In the genomic region with DNA sequence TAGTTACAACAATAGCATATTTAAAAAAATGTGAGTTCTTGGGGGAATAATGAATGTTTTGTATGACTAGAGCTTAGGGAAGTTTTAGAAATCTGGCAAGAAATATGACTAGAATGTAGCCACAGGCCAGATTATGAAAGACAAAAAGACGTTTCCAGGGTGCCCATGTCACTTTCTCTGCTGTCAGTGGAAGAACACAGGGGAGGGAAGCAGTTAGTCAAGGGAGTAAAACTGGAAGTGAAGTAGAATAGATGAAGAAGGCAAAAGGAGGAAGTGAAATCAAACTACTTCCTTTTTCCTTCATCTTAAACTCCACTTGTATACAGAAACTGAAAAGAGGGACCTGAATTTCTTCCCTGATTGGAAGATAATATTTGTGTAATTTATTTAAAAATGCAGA, we compare ENCODE assay signal across 11 cellular contexts.
DNase-seq lines count a peak whose midpoint lies in the region; ATAC-seq and TF ChIP-seq lines count a peak whose summit lies in the region.
"Had no signal": no experiment of that assay in that cellular context is flagged by ENCODE, and none has a peak within 500 bp of the region (broad histone marks: within the 10 kb centered on the region; RNA-seq: fewer than 3 reads in every experiment).

No MANE protein-coding gene starts in this region.

- H3K79me2 ChIP-seq in OCI-LY3 (ENCODE audit: low read length), result no peaks in the 10 kb centered on the region

- H4K20me1 ChIP-seq in OCI-LY3 (ENCODE audit: insufficient read depth, low read length), result no peaks in the 10 kb centered on the region

- H3K27ac Mint-ChIP-seq in neural crest cell (ENCODE audit: unreplicated experiment), result peak overlapping the region; percentile 69

- peaks cover 2% of the 10 kb centered on the region for H3K36me3 ChIP-seq in OCI-LY3 (replicated peaks; ENCODE audit: low read depth, low read length)
- H3K36me3 ChIP-seq: tibial artery had no signal

- no peak for DNase-seq in neural crest cell (ENCODE audit: low read depth, low spot score)
- no peak for DNase-seq in NCI-H526 (lab: John Stamatoyannopoulos, UW)
- no peak for DNase-seq in KG1 (lab: John Stamatoyannopoulos, UW)
- DNase-seq in NCI-H1092 treated with DMSO at 0.1 percent for 48 hours (lab: John Stamatoyannopoulos, UW), result no peak
- DNase-seq in stimulated activated CD4-positive, alpha-beta T cell treated with anti-CD3 and anti-CD28 coated beads, Interleukin-4, amount 100 ng/mL, for 4 hours, result no peak
- DNase-seq: naive thymus-derived CD8-positive, alpha-beta T cell; tibial artery had no signal

- peak; percentile 68 for ATAC-seq in GM18520 (IDR thresholded peaks at IDR 0.05; ENCODE audit: unreplicated experiment)
- peak; percentile 77 for ATAC-seq in HG02763 (IDR thresholded peaks at IDR 0.05; ENCODE audit: unreplicated experiment)

- H3K36me3 Mint-ChIP-seq in neural crest cell (ENCODE audit: low read depth), result peaks cover 6% of the 10 kb centered on the region

- peaks cover 10% of the 10 kb centered on the region; the same call in 1 of the 2 replicates for H3K9me3 ChIP-seq in OCI-LY3 (ENCODE audit: insufficient read depth, low read length)

- H3K4me3 ChIP-seq in OCI-LY3 (ENCODE audit: low read length), result no peak overlapping the region
- H3K4me3 ChIP-seq: tibial artery had no signal

- no peak for TF ChIP-seq CTCF in OCI-LY3 (IDR thresholded peaks at IDR 0.05; ENCODE audit: low read depth, low read length)
- no peak for TF ChIP-seq CTCF in neural crest cell (conservative IDR thresholded peaks at IDR 0.05)

- H3K27me3 ChIP-seq in OCI-LY3 (ENCODE audit: low read depth, low read length), result no peaks in the 10 kb centered on the region
- H3K27me3 ChIP-seq: tibial artery had no signal

- peak overlapping the region; percentile 34 for H3K27ac ChIP-seq in OCI-LY3 (ENCODE audit: low read length)
- H3K27ac ChIP-seq: tibial artery had no signal

- H3K9ac ChIP-seq in OCI-LY3 (ENCODE audit: low read length), result no peak overlapping the region

- H3K4me1 Mint-ChIP-seq in neural crest cell, result no peaks in the 10 kb centered on the region
- H3K4me1 Mint-ChIP-seq: brain had no signal

- H3K4me1 ChIP-seq in OCI-LY3 (ENCODE audit: low read length), result peaks cover 19% of the 10 kb centered on the region
- H3K4me1 ChIP-seq: tibial artery had no signal

- no peak overlapping the region for H2AFZ ChIP-seq in OCI-LY3 (ENCODE audit: low read depth, low read length)

- no peak overlapping the region for H3K4me3 Mint-ChIP-seq in neural crest cell
- H3K4me3 Mint-ChIP-seq: brain had no signal

- peaks cover 19% of the 10 kb centered on the region for H3K9me3 Mint-ChIP-seq in neural crest cell

- peak overlapping the region; percentile 37 for H3K4me2 ChIP-seq in OCI-LY3 (ENCODE audit: low read length)

- no peaks in the 10 kb centered on the region for H3K27me3 Mint-ChIP-seq in neural crest cell (ENCODE audit: low read depth)
- H3K27me3 Mint-ChIP-seq: brain; naive thymus-derived CD8-positive, alpha-beta T cell had no signal
